Comparison of ENCODE assay signal across 8 cellular contexts in the genomic region with DNA sequence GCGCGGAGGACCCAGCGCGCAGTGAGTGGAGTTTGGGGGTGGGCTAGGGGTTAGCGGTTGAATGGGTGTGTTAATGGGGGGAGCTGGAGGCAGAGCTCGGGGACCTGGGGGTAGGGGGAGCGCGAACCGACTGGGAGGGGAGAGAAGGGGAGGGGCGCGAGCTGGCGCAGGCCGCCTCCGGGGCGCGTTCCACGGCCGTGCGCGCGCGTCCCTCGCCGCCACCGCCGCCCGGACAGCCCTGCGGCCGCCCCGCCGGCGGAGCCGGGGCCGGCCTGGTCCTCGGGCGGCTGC. TPM values are rescaled to one million over a fixed set of nuclear protein-coding genes. Genes with fewer than 3 reads are reported as not detected.
DNase-seq lines count a peak whose midpoint lies in the region; ATAC-seq lines count a peak whose summit lies in the region.
"Had no signal": no experiment of that assay in that cellular context is flagged by ENCODE, and none has a peak within 500 bp of the region (broad histone marks: within the 10 kb centered on the region; RNA-seq: fewer than 3 reads in every experiment).

A gene (plus strand): TSS at position 194 of the 291 bp plus-strand sequence. CDS start 36,051 bp downstream, outside the sequence.

- H3K4me1 Mint-ChIP-seq in activated CD4-positive, alpha-beta memory T cell treated with anti-CD3 and anti-CD28 coated beads for 36 hours (ENCODE audit: low read depth), result peaks cover 3% of the 10 kb centered on the region

- POLR2A ChIA-PET in activated CD4-positive, alpha-beta memory T cell treated with anti-CD3 and anti-CD28 coated beads for 36 hours (lab: Charles Lee), result no interaction called here

- CTCF ChIA-PET in activated CD4-positive, alpha-beta memory T cell treated with anti-CD3 and anti-CD28 coated beads for 36 hours (lab: Charles Lee), result no interaction called here

- H3K4me3 Mint-ChIP-seq in activated CD4-positive, alpha-beta memory T cell treated with anti-CD3 and anti-CD28 coated beads for 36 hours, result peak within 1 kb of the TSS; percentile 37

- intact Hi-C loops in activated CD4-positive, alpha-beta memory T cell treated with anti-CD3 and anti-CD28 coated beads for 36 hours (cut with micrococcal nuclease), result no loop called here
- intact Hi-C loops in cardiac septum (cut with DNase I), result loop anchor here (5.0 to 10.0 kb wide), 3 partner anchors 303 to 493 kb away; no protein-coding TSS in a partner anchor

- H3K27me3 ChIP-seq in rectal smooth muscle tissue (ENCODE audit: control insufficient read depth, insufficient read depth, low read length), result peaks cover 7% of the 10 kb centered on the region

- H3K27me3 Mint-ChIP-seq in activated CD4-positive, alpha-beta memory T cell treated with anti-CD3 and anti-CD28 coated beads for 36 hours, result peaks cover 30% of the 10 kb centered on the region

- H3K9me3 Mint-ChIP-seq in activated CD4-positive, alpha-beta memory T cell treated with anti-CD3 and anti-CD28 coated beads for 36 hours, result no peaks in the 10 kb centered on the region

- no peaks in the 10 kb centered on the region for H3K4me1 ChIP-seq in rectal smooth muscle tissue (ENCODE audit: control insufficient read depth, insufficient read depth, low read length)

- DNase-seq in activated CD4-positive, alpha-beta memory T cell treated with anti-CD3 and anti-CD28 coated beads for 36 hours, result no peak
- DNase-seq in cardiac septum (ENCODE audit: low spot score), result no peak
- DNase-seq in NCI-H2029 treated with DMSO at 0.1 percent for 48 hours (lab: John Stamatoyannopoulos, UW), result no peak

- H3K36me3 Mint-ChIP-seq in activated CD4-positive, alpha-beta memory T cell treated with anti-CD3 and anti-CD28 coated beads for 36 hours, result peaks cover 2% of the 10 kb centered on the region

- no peak within 1 kb of the TSS for H3K9ac ChIP-seq in rectal smooth muscle tissue (ENCODE audit: low read length)

- no peak within 1 kb of the TSS for H3K27ac Mint-ChIP-seq in activated CD4-positive, alpha-beta memory T cell treated with anti-CD3 and anti-CD28 coated beads for 36 hours

- H3K4me3 ChIP-seq in rectal smooth muscle tissue (ENCODE audit: low read length), result peak within 1 kb of the TSS; percentile 69

- no peaks in the 10 kb centered on the region for H3K36me3 ChIP-seq in rectal smooth muscle tissue (ENCODE audit: control insufficient read depth, insufficient read depth, low read length)

- H3K27ac ChIP-seq in rectal smooth muscle tissue (ENCODE audit: low read depth, low read length), result peak within 1 kb of the TSS; percentile 83

- ATAC-seq in HG02798 (IDR thresholded peaks at IDR 0.05; ENCODE audit: poor library complexity, unreplicated experiment) (peak; percentile 17), HG02588 (IDR thresholded peaks at IDR 0.05; ENCODE audit: unreplicated experiment) (no peak), GM18858 (IDR thresholded peaks at IDR 0.05; ENCODE audit: unreplicated experiment) (no peak)

RNA-seq across cellular contexts. Expression of the gene that starts here (rescaled TPM):
- not detected for total RNA-seq in activated CD4-positive, alpha-beta memory T cell treated with anti-CD3 and anti-CD28 coated beads for 36 hours
- total RNA-seq in cardiac septum, result 33.3 TPM
- total RNA-seq: T-helper 2 cell treated with Interferon-gamma antibody and Interleukin-4, amounts not matched to agents 100 ng/mL and 5 ng/mL, for 36 hours had no signal

Comparison
In these comparisons a context has a peak if more than half of its experiments do, and no peak if none do; other contexts are left out.
1. RNA of the gene that starts here (total RNA-seq): 33.3 TPM in cardiac septum (single experiment); not detected in activated CD4-positive, alpha-beta memory T cell treated with anti-CD3 and anti-CD28 coated beads for 36 hours; every median in the first group is over 10 times any median in the second.